1 cellular context compared by ENCODE assay signal in the genomic region with DNA sequence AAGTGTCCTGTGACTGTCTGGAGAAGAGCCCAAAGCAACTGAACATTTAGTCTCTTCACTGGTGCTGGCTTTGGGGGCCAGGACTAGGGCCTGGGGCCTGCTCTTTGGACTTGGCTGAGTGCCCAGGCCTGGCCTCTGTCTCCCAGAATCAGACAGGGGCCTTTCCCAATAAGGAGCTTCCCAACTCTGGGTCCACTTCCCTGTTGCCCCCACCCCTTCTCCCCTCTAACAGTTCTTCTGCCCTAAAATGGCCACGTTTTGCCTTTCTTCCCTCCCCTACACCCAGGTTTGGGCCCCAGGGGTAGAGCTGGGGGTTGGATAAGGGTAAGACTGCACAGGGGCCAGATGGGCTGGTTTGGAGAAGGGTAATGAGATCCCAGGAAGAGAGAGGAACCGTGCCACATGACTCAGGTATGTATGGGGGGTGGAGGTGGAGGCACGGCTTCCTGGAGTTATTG.
TF ChIP-seq lines count a peak whose summit lies in the region.

No MANE protein-coding gene starts in this region.

TF ChIP-seq in HepG2, 621 proteins besides CTCF, POLR2A, EP300 and RAD21:
- TF ChIP-seq GFI1 (CRISPR knock-in tag; IDR thresholded peaks at IDR 0.05; ENCODE audit: borderline replicate concordance) = no peak
- TF ChIP-seq, protein P1, sequence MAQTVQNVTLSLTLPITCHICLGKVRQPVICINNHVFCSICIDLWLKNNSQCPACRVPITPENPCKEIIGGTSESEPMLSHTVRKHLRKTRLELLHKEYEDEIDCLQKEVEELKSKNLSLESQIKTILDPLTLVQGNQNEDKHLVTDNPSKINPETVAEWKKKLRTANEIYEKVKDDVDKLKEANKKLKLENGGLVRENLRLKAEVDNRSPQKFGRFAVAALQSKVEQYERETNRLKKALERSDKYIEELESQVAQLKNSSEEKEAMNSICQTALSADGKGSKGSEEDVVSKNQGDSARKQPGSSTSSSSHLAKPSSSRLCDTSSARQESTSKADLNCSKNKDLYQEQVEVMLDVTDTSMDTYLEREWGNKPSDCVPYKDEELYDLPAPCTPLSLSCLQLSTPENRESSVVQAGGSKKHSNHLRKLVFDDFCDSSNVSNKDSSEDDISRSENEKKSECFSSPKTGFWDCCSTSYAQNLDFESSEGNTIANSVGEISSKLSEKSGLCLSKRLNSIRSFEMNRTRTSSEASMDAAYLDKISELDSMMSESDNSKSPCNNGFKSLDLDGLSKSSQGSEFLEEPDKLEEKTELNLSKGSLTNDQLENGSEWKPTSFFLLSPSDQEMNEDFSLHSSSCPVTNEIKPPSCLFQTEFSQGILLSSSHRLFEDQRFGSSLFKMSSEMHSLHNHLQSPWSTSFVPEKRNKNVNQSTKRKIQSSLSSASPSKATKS (CRISPR knock-in tag; IDR thresholded peaks at IDR 0.05) = no peak
- no peak for TF ChIP-seq MAFK (conservative IDR thresholded peaks at IDR 0.05 in 1 of 2, IDR thresholded peaks at IDR 0.05 in 1 of 2; ENCODE audit: low read length in 2 of 2)
- 0 out of 2 replicates have a peak, but pooled peaks have one; percentile 22 for TF ChIP-seq HNF4A (CRISPR knock-in tag; IDR thresholded peaks at IDR 0.05)
- TF ChIP-seq HNF4G (IDR thresholded peaks at IDR 0.05; ENCODE audit: borderline replicate concordance, low read depth, low read length) = 0 out of 2 replicates have a peak, but pooled peaks have one; percentile 13
- no peak for TF ChIP-seq HNF4G (CRISPR knock-in tag; IDR thresholded peaks at IDR 0.05; ENCODE audit: borderline replicate concordance, low read depth)
- peak; percentile 93 for TF ChIP-seq ZNF792 (CRISPR knock-in tag; IDR thresholded peaks at IDR 0.05)
- TF ChIP-seq, protein P2, sequence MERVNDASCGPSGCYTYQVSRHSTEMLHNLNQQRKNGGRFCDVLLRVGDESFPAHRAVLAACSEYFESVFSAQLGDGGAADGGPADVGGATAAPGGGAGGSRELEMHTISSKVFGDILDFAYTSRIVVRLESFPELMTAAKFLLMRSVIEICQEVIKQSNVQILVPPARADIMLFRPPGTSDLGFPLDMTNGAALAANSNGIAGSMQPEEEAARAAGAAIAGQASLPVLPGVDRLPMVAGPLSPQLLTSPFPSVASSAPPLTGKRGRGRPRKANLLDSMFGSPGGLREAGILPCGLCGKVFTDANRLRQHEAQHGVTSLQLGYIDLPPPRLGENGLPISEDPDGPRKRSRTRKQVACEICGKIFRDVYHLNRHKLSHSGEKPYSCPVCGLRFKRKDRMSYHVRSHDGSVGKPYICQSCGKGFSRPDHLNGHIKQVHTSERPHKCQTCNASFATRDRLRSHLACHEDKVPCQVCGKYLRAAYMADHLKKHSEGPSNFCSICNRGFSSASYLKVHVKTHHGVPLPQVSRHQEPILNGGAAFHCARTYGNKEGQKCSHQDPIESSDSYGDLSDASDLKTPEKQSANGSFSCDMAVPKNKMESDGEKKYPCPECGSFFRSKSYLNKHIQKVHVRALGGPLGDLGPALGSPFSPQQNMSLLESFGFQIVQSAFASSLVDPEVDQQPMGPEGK (CRISPR knock-in tag; IDR thresholded peaks at IDR 0.05) = peak; percentile 24; the same call in 1 of the 2 replicates
